In genomic region chr21:43818685-43819084, GRCh38 we compare ENCODE assay signal across 1 cellular context.
TF ChIP-seq lines count a peak whose summit lies in the region.

No MANE protein-coding gene starts in this region.

TF ChIP-seq in HEK293, 187 proteins besides CTCF, POLR2A, EP300 and RAD21 (continued from another document):
- TF ChIP-seq ZBTB49 (tag by site-specific recombination; IDR thresholded peaks at IDR 0.05; ENCODE audit: low read depth): no peak
- no peak for TF ChIP-seq ZNF433 (tag by site-specific recombination; IDR thresholded peaks at IDR 0.05; ENCODE audit: low read depth)
- TF ChIP-seq ZNF639 (tag by site-specific recombination; IDR thresholded peaks at IDR 0.05): no peak
- TF ChIP-seq ZNF391 (tag by site-specific recombination; IDR thresholded peaks at IDR 0.05; ENCODE audit: borderline replicate concordance, low read depth): no peak
- TF ChIP-seq KLF8 (tag by site-specific recombination; IDR thresholded peaks at IDR 0.05): peak; percentile 73
- TF ChIP-seq ZNF76 (tag by site-specific recombination; IDR thresholded peaks at IDR 0.05; ENCODE audit: borderline replicate concordance, low read depth): no peak
